ENCODE assay signal across 8 cellular contexts in the genomic region with DNA sequence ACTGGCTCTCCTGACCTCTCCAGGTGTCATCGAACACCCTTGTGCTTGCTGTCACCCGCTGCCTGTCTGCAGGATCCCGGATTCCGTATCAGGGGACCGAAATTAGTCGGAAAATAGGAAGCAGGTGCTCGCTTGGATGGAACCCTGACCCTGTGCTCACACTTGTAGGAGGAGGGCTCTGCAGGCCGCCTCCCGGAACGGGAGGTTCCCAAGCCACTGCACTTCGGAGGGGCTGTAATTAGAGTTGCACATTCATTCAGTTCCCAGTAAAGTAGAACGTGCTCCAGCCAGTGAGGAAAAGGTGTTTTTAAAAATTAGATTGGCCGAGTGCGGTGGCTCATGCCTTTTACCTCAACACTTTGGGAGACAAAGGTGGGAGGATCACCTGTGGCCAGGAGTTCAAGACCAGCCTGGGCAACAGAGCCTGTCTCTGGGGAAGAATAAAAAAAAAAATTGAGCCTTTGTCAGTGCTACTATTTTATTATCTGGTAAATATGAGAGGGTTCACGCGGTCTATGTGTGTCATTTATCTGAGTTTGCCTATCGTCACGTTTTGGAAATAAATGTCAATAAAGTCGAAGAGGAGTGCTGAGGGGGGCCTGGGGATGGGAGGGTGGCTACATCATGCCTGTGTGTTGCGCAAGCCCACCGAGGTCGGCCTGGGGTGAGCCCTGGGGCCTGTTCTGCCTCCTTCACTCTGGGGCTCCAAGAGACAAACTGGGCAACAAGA. TPM values are rescaled to one million over a fixed set of nuclear protein-coding genes. Genes with fewer than 3 reads are reported as not detected.
DNase-seq lines count a peak whose midpoint lies in the region; ATAC-seq and TF ChIP-seq lines count a peak whose summit lies in the region.

No MANE protein-coding gene starts in this region.

- H3K4me1 ChIP-seq in breast epithelium (no peaks in the 10 kb centered on the region), left lung (peaks cover 7 to 32% of the 10 kb centered on the region in 2 donors)

- intact Hi-C loops in breast epithelium (cut with DNase I; ENCODE audit: low total_unique reads) (no loop called here), left lung (cut with DNase I) (no loop called here)

- TF ChIP-seq CTCF in GM12875 (IDR thresholded peaks at IDR 0.05; ENCODE audit: borderline replicate concordance, insufficient read depth, low read depth, low read length) (no peak), breast epithelium (IDR thresholded peaks at IDR 0.05) (no peak), left lung (IDR thresholded peaks at IDR 0.05) (no peak)

- H3K9me3 ChIP-seq in breast epithelium (no peaks in the 10 kb centered on the region), left lung (no peaks in the 10 kb centered on the region)

- peaks cover 24% of the 10 kb centered on the region for H3K4me1 Mint-ChIP-seq in T-helper 1 cell treated with Interleukin-12 subunit alpha and Interleukin-12 subunit beta and Interleukin-4 antibody, amounts not matched to agents 30 μg/mL and 1 μg/mL, for 36 hours (ENCODE audit: low read depth)

- H3K27me3 ChIP-seq in breast epithelium (no peaks in the 10 kb centered on the region), left lung (no peaks in the 10 kb centered on the region)

- peaks cover 15% of the 10 kb centered on the region for H3K36me3 Mint-ChIP-seq in T-helper 1 cell treated with Interleukin-12 subunit alpha and Interleukin-12 subunit beta and Interleukin-4 antibody, amounts not matched to agents 30 μg/mL and 1 μg/mL, for 36 hours (ENCODE audit: low read depth)

- ATAC-seq in left lung (peak; percentile 70), GM19328 (IDR thresholded peaks at IDR 0.05; ENCODE audit: unreplicated experiment) (no peak), HG02610 (IDR thresholded peaks at IDR 0.05; ENCODE audit: unreplicated experiment) (no peak)

- H3K4me3 ChIP-seq in GM12875 (ENCODE audit: low read depth, low read length) = peak overlapping the region; percentile 95
- H3K4me3 ChIP-seq in breast epithelium = peak overlapping the region; percentile 89 to 98 (median 90)
- H3K4me3 ChIP-seq in left lung = peak overlapping the region; percentile 72 to 93

- no peaks in the 10 kb centered on the region for H3K9me3 Mint-ChIP-seq in T-helper 1 cell treated with Interleukin-12 subunit alpha and Interleukin-12 subunit beta and Interleukin-4 antibody, amounts not matched to agents 30 μg/mL and 1 μg/mL, for 36 hours

- peak; percentile 77 for DNase-seq in NCI-H1694 treated with DMSO at 0.1 percent for 48 hours (lab: John Stamatoyannopoulos, UW)
- DNase-seq in breast epithelium (ENCODE audit: low spot score in 2 of 2) = peak in 1 of 2 donors; percentile 52
- peak; percentile 60 to 83 for DNase-seq in left lung
- peak; percentile 61 to 64 for DNase-seq in stimulated activated CD4-positive, alpha-beta T cell treated with anti-CD3 and anti-CD28 coated beads, Interleukin-2, amount 100 ng/mL, for 48 hours

- H3K27me3 Mint-ChIP-seq in T-helper 1 cell treated with Interleukin-12 subunit alpha and Interleukin-12 subunit beta and Interleukin-4 antibody, amounts not matched to agents 30 μg/mL and 1 μg/mL, for 36 hours (ENCODE audit: low read depth) = no peaks in the 10 kb centered on the region

- H3K27ac ChIP-seq in breast epithelium (peak overlapping the region; percentile 95 to 98), left lung (peak overlapping the region; percentile 59 to 97)

- no peak for TF ChIP-seq POLR2A in breast epithelium (IDR thresholded peaks at IDR 0.05)

- H3K36me3 ChIP-seq in breast epithelium (no peaks in the 10 kb centered on the region), left lung (no peaks in the 10 kb centered on the region)

- H3K27ac Mint-ChIP-seq in T-helper 1 cell treated with Interleukin-12 subunit alpha and Interleukin-12 subunit beta and Interleukin-4 antibody, amounts not matched to agents 30 μg/mL and 1 μg/mL, for 36 hours = peak overlapping the region; percentile 91

- H3K4me3 Mint-ChIP-seq in T-helper 1 cell treated with Interleukin-12 subunit alpha and Interleukin-12 subunit beta and Interleukin-4 antibody, amounts not matched to agents 30 μg/mL and 1 μg/mL, for 36 hours = peak overlapping the region; percentile 95

RNA-seq across cellular contexts. Expression of gene GMEB2, which starts 1.5 kb away (rescaled TPM):
- 10 to 100 TPM in 2 of 3 donors, 1 to 10 TPM in 1; 6.6 to 11.0 (median 10.2) TPM for total RNA-seq in breast epithelium
- total RNA-seq in left lung = 1 to 10 TPM; 8.1 to 9.8 TPM

RNA-seq across cellular contexts. Expression of gene STMN3, which starts 24.8 kb away (rescaled TPM):
- total RNA-seq in breast epithelium (10 to 100 TPM; 11.8 to 19.6 (median 17.7) TPM), left lung (10 to 100 TPM; 12.6 to 13.1 TPM)

RNA-seq across cellular contexts. Expression of gene RTEL1, which starts 29.7 kb away (rescaled TPM):
- total RNA-seq in breast epithelium (10 to 100 TPM; 12.5 to 22.3 (median 15.1) TPM), left lung (10 to 100 TPM; 22.3 to 38.8 TPM)

RNA-seq across cellular contexts. Expression of gene HELZ2, which starts 54.4 kb away (rescaled TPM):
- total RNA-seq in breast epithelium = 10 to 100 TPM in 2 of 3 donors, 1 to 10 TPM in 1; 9.9 to 22.6 (median 20.3) TPM
- total RNA-seq in left lung = 10 to 100 TPM; 45.8 to 53.3 TPM
